ENCODE assay signal across 9 cellular contexts in genomic region chr9:99851028-99851822, GRCh38. TPM values are rescaled to one million over a fixed set of nuclear protein-coding genes. Genes with fewer than 3 reads are reported as not detected.
DNase-seq lines count a peak whose midpoint lies in the region; ATAC-seq and TF ChIP-seq lines count a peak whose summit lies in the region.
"Had no signal": no experiment of that assay in that cellular context is flagged by ENCODE, and none has a peak within 500 bp of the region (broad histone marks: within the 10 kb centered on the region; RNA-seq: fewer than 3 reads in every experiment).

No MANE protein-coding gene starts in this region.

- DNase-seq in CD8-positive, alpha-beta T cell = peak in 6 of 7 experiments; percentile 5 to 54 (median 38)
- no peak for DNase-seq in GM03348 (ENCODE audit: low spot score)
- DNase-seq in DMS53 (lab: John Stamatoyannopoulos, UW) = no peak
- DNase-seq in GM23248 = no peak
- no peak for DNase-seq in left ventricle myocardium superior
- DNase-seq: NCI-H1105 treated with DMSO at 0.1 percent for 48 hours had no signal

- H3K4me1 ChIP-seq in CD8-positive, alpha-beta T cell (ENCODE audit: insufficient read depth, low read length) = peaks cover 19% of the 10 kb centered on the region
- no peaks in the 10 kb centered on the region for H3K4me1 ChIP-seq in GM23248 (ENCODE audit: insufficient read depth)

- H3K4me2 ChIP-seq in GM23248 (ENCODE audit: unreplicated experiment) = no peak overlapping the region

- peak overlapping the region; percentile 4 for H3K4me3 Mint-ChIP-seq in CD8-positive, alpha-beta T cell
- peak overlapping the region; percentile 12 for H3K4me3 Mint-ChIP-seq in activated T-helper 17 cell treated with anti-CD3 and anti-CD28 coated beads, Interleukin-2, amount 50 U/mL, for 72 hours

- ATAC-seq in CD8-positive, alpha-beta T cell = peak; percentile 77
- ATAC-seq in GM19395 (IDR thresholded peaks at IDR 0.05; ENCODE audit: unreplicated experiment) (peak; percentile 98), HG03108 (IDR thresholded peaks at IDR 0.05; ENCODE audit: unreplicated experiment) (peak; percentile 89), left ventricle myocardium superior (no peak)
- ATAC-seq in activated T-helper 17 cell treated with anti-CD3 and anti-CD28 coated beads, Interleukin-2, amount 50 U/mL, for 72 hours (replicated peaks) = peak; percentile 91

- no peaks in the 10 kb centered on the region for H3K27me3 ChIP-seq in CD8-positive, alpha-beta T cell (ENCODE audit: insufficient read depth, low read length)
- no peaks in the 10 kb centered on the region for H3K27me3 ChIP-seq in GM23248 (replicated peaks; ENCODE audit: insufficient read depth)

- no peaks in the 10 kb centered on the region for H3K9me3 Mint-ChIP-seq in CD8-positive, alpha-beta T cell
- no peaks in the 10 kb centered on the region for H3K9me3 Mint-ChIP-seq in activated T-helper 17 cell treated with anti-CD3 and anti-CD28 coated beads, Interleukin-2, amount 50 U/mL, for 72 hours

- in situ Hi-C loops in GM23248 (cut with MboI) = no loop called here

- H3K27me3 Mint-ChIP-seq in CD8-positive, alpha-beta T cell (ENCODE audit: low read depth) = no peaks in the 10 kb centered on the region
- H3K27me3 Mint-ChIP-seq in activated T-helper 17 cell treated with anti-CD3 and anti-CD28 coated beads, Interleukin-2, amount 50 U/mL, for 72 hours = no peaks in the 10 kb centered on the region

- H2AFZ ChIP-seq in GM23248 = no peak overlapping the region

- no peaks in the 10 kb centered on the region for H3F3A ChIP-seq in GM23248 (ENCODE audit: insufficient read depth)

- no peaks in the 10 kb centered on the region for H3K9me2 ChIP-seq in GM23248 (ENCODE audit: insufficient read depth)

- no peaks in the 10 kb centered on the region for H3K9me3 ChIP-seq in CD8-positive, alpha-beta T cell (ENCODE audit: low read length)
- H3K9me3 ChIP-seq in GM23248 (ENCODE audit: low read depth) = no peaks in the 10 kb centered on the region

- intact Hi-C loops in CD8-positive, alpha-beta T cell (cut with DNase I, micrococcal nuclease) = loop anchor here (2.0 kb wide), 2 partner anchors 20 to 32 kb away; no protein-coding TSS in a partner anchor
- intact Hi-C loops in left ventricle myocardium superior (cut with micrococcal nuclease) = no loop called here

- no peaks in the 10 kb centered on the region for H3K36me3 Mint-ChIP-seq in CD8-positive, alpha-beta T cell
- H3K36me3 Mint-ChIP-seq in activated T-helper 17 cell treated with anti-CD3 and anti-CD28 coated beads, Interleukin-2, amount 50 U/mL, for 72 hours (ENCODE audit: low read depth) = peaks cover 85% of the 10 kb centered on the region

- no peak overlapping the region for H3K4me3 ChIP-seq in CD8-positive, alpha-beta T cell (ENCODE audit: low read depth, low read length)
- H3K4me3 ChIP-seq in GM23248 = no peak overlapping the region

- no peak overlapping the region for H3K27ac ChIP-seq in CD8-positive, alpha-beta T cell (ENCODE audit: low read depth, low read length)
- H3K27ac ChIP-seq in GM23248 = no peak overlapping the region

- H4K20me1 ChIP-seq in GM23248 (ENCODE audit: insufficient read depth) = no peaks in the 10 kb centered on the region

- no peaks in the 10 kb centered on the region for H3K36me3 ChIP-seq in CD8-positive, alpha-beta T cell (ENCODE audit: insufficient read depth, low read length)
- H3K36me3 ChIP-seq in GM23248 (ENCODE audit: low read depth) = no peaks in the 10 kb centered on the region

- TF ChIP-seq CTCF in CD8-positive, alpha-beta T cell (IDR thresholded peaks at IDR 0.05) = no peak

- H3K9ac ChIP-seq in GM23248 = no peak overlapping the region

- CTCF ChIA-PET in CD8-positive, alpha-beta T cell (lab: Charles Lee) = interaction anchor here (1.1 kb wide), 1 partner anchor 26 kb away, joined by 3 read pairs; no protein-coding TSS in a partner anchor

- POLR2A ChIA-PET in CD8-positive, alpha-beta T cell (lab: Charles Lee) = no interaction called here

- no peaks in the 10 kb centered on the region for H3K79me2 ChIP-seq in GM23248 (ENCODE audit: insufficient read depth)

- H3K4me1 Mint-ChIP-seq in CD8-positive, alpha-beta T cell (ENCODE audit: low read depth) = peaks cover 32% of the 10 kb centered on the region
- H3K4me1 Mint-ChIP-seq in activated T-helper 17 cell treated with anti-CD3 and anti-CD28 coated beads, Interleukin-2, amount 50 U/mL, for 72 hours = peaks cover 19% of the 10 kb centered on the region

- H3K27ac Mint-ChIP-seq in CD8-positive, alpha-beta T cell = no peak overlapping the region
- H3K27ac Mint-ChIP-seq in activated T-helper 17 cell treated with anti-CD3 and anti-CD28 coated beads, Interleukin-2, amount 50 U/mL, for 72 hours = peak overlapping the region; percentile 39

- 37 to 43% methylated on average over 4 of the region's 4 CpGs for WGBS in GM23248 (ENCODE audit: low coverage in 1 of 2, low lambda C conversion rate in 2 of 2, missing lambda C conversion rate in 2 of 2), 2 experiments

RNA-seq across cellular contexts. Expression of gene NR4A3, which starts 29.5 kb away (rescaled TPM):
- total RNA-seq in CD8-positive, alpha-beta T cell = 100 to 1,000 TPM; 122 to 129 TPM
- 10 to 100 TPM in 1 of 2 donors, 1 to 10 TPM in 1; 4.8 to 42.0 TPM for total RNA-seq in activated T-helper 17 cell treated with anti-CD3 and anti-CD28 coated beads, Interleukin-2, amount 50 U/mL, for 72 hours
- total RNA-seq in GM23248 (2014; rRNA removed; shearing (Covaris generic)) = 1.4 and 1.8 TPM in 2 replicates
- 0.56 and 1.0 TPM in 2 replicates for polyA plus RNA-seq in GM23248 (2016; fragmentation: Nextera tagmentation; extraction: Ambion mirVana)
- total RNA-seq in left ventricle myocardium superior = 4.1 TPM

RNA-seq across cellular contexts. Expression of gene STX17, which starts 55.2 kb away (rescaled TPM):
- 10 to 100 TPM; 21.0 to 23.1 TPM for total RNA-seq in CD8-positive, alpha-beta T cell
- 10 to 100 TPM; 20.1 to 26.4 TPM for total RNA-seq in activated T-helper 17 cell treated with anti-CD3 and anti-CD28 coated beads, Interleukin-2, amount 50 U/mL, for 72 hours
- total RNA-seq in GM23248 (2014; rRNA removed; shearing (Covaris generic)) = 9.0 and 16.9 TPM in 2 replicates
- polyA plus RNA-seq in GM23248 (2016; fragmentation: Nextera tagmentation; extraction: Ambion mirVana) = 17.0 and 17.4 TPM in 2 replicates
- 25.1 TPM for total RNA-seq in left ventricle myocardium superior

Comparison
In these comparisons a context has a peak if more than half of its experiments do, and no peak if none do; other contexts are left out.
1. DNase-seq: peak in CD8-positive, alpha-beta T cell (6 of 7); none in GM03348 (single experiment), DMS53 (single experiment), GM23248 (single experiment) and left ventricle myocardium superior (single experiment).